9 cellular contexts compared by ENCODE assay signal in genomic region chr15:66603301-66604179, GRCh38. TPM values are rescaled to one million over a fixed set of nuclear protein-coding genes. Genes with fewer than 3 reads are reported as not detected.
DNase-seq lines count a peak whose midpoint lies in the region; ATAC-seq and TF ChIP-seq lines count a peak whose summit lies in the region.
"Had no signal": no experiment of that assay in that cellular context is flagged by ENCODE, and none has a peak within 500 bp of the region (broad histone marks: within the 10 kb centered on the region; RNA-seq: fewer than 3 reads in every experiment).

No MANE protein-coding gene starts in this region.

- ATAC-seq in left colon: peak; percentile 79
- ATAC-seq in GM19351 (IDR thresholded peaks at IDR 0.05; ENCODE audit: unreplicated experiment): no peak
- no peak for ATAC-seq in GM18519 (IDR thresholded peaks at IDR 0.05; ENCODE audit: low FRiP score, unreplicated experiment)

- H3K4me3 ChIP-seq in WI38 (ENCODE audit: low read depth, low read length) (no peak overlapping the region), mammary epithelial cell (replicated peaks in 1 of 3; ENCODE audit: insufficient read depth in 1 of 3, low read depth in 2 of 3, low read length in 3 of 3) (no peak overlapping the region)

- no peak overlapping the region for H3K9ac ChIP-seq in mammary epithelial cell (ENCODE audit: insufficient read depth, low read length)

- H3K4me2 ChIP-seq in mammary epithelial cell (ENCODE audit: insufficient read depth, low read depth, low read length): no peak overlapping the region

- no peaks in the 10 kb centered on the region for H4K20me1 ChIP-seq in mammary epithelial cell (ENCODE audit: insufficient read depth, low read length)

- in situ Hi-C loops in mammary epithelial cell (cut with MboI; ENCODE audit: low sequenced_read_pairs in 2 of 2): loop anchor here in 1 of 2 donors (10.0 kb wide), 1 partner anchor 241 kb away; no protein-coding TSS in a partner anchor

- no peak overlapping the region for H2AFZ ChIP-seq in mammary epithelial cell (ENCODE audit: low read depth, low read length)

- no peaks in the 10 kb centered on the region for H3K36me3 ChIP-seq in mammary epithelial cell (ENCODE audit: insufficient read depth, low read length)

- TF ChIP-seq CTCF in GM12872 (IDR thresholded peaks at IDR 0.05; ENCODE audit: insufficient read depth, low read depth, low read length) (peak; percentile 91), WI38 (IDR thresholded peaks at IDR 0.05; ENCODE audit: low read depth, low read length) (peak; percentile 78), mammary epithelial cell (conservative IDR thresholded peaks at IDR 0.05 in 1 of 2, IDR thresholded peaks at IDR 0.05 in 1 of 2; ENCODE audit: extremely low read depth in 1 of 2, insufficient read depth in 1 of 2, low read depth in 1 of 2, low read length in 2 of 2) (peak; percentile 51 to 85)

- dilution Hi-C loops in mammary epithelial cell (cut with HindIII; ENCODE audit: low sequenced_read_pairs): no loop called here

- WGBS in mammary epithelial cell (ENCODE audit: low coverage, missing lambda C conversion rate): 37% methylated on average over 12 of the region's 14 CpGs

- intact Hi-C loops in mammary epithelial cell (cut with micrococcal nuclease) (loop anchor here (1.0 kb wide), 3 partner anchors 171 to 300 kb away; no protein-coding TSS in a partner anchor), left colon (cut with DNase I, micrococcal nuclease) (loop anchor here in 1 of 2 donors (5.0 kb wide), 1 partner anchor 249 kb away; no protein-coding TSS in a partner anchor)

- BruUV-seq in mammary epithelial cell (replicated peaks; lab: Mats Ljungman, UMichigan): no TSS peak

- no peaks in the 10 kb centered on the region for H3K27me3 ChIP-seq in mammary epithelial cell (ENCODE audit: insufficient read depth, low read length)

- no peaks in the 10 kb centered on the region for H3K9me3 ChIP-seq in mammary epithelial cell (replicated peaks; ENCODE audit: insufficient read depth, low read length)

- H3K4me1 ChIP-seq in mammary epithelial cell (ENCODE audit: insufficient read depth, low read length): no peaks in the 10 kb centered on the region

- CTCF ChIA-PET in mammary epithelial cell (lab: Charles Lee; ENCODE audit: low non-redundant PET): no interaction called here

- DNase-seq in NCI-H1048 (lab: John Stamatoyannopoulos, UW): peak; percentile 19
- peak; percentile 17 for DNase-seq in mammary epithelial cell
- peak; percentile 51 to 74 for DNase-seq in left colon
- peak; percentile 39 to 47 (median 43) for DNase-seq in stimulated activated CD4-positive, alpha-beta T cell treated with anti-CD3 and anti-CD28 coated beads, TNF-alpha, amount 100 ng/mL, for 48 hours (ENCODE audit: low read depth in 3 of 3)

- no peaks in the 10 kb centered on the region for H3K79me2 ChIP-seq in mammary epithelial cell (ENCODE audit: insufficient read depth, low read length)

- H3K27ac ChIP-seq in mammary epithelial cell (ENCODE audit: insufficient read depth, low read depth, low read length): no peak overlapping the region

RNA-seq across cellular contexts. Expression of gene LCTL, which starts 37.7 kb away (rescaled TPM):
- total RNA-seq in mammary epithelial cell: 1 to 10 TPM in 1 of 2 donors, not detected in 1; 1.8 TPM
- polyA plus RNA-seq in mammary epithelial cell: 2.2 TPM
- not detected for polyA minus RNA-seq in mammary epithelial cell
- total RNA-seq in left colon: not detected
- polyA plus RNA-seq: esophagus had no signal
